Comparison of ENCODE assay signal across 8 cellular contexts in genomic region chr2:38665854-38666577, GRCh38. TPM values are rescaled to one million over a fixed set of nuclear protein-coding genes. Genes with fewer than 3 reads are reported as not detected.
A peak's percentile ranks its signal among the peaks of the same experiment; 100 is the strongest.
DNase-seq lines count a peak whose midpoint lies in the region; ATAC-seq and TF ChIP-seq lines count a peak whose summit lies in the region.

TSS of gene GALM (plus strand) at chr2:38666114. CDS start at chr2:38666162, 48 bp downstream.

- ATAC-seq in GM21576 (IDR thresholded peaks at IDR 0.05; ENCODE audit: unreplicated experiment) (peak; percentile 51), right lobe of liver (peak; percentile 89 to 95 (median 92))

- H3K27ac ChIP-seq in BLaER1 treated with 17β-estradiol and CSF1 and Interleukin-3, amounts not matched to agents 10 nM and 100 nM, result peak within 1 kb of the TSS in 9 of 11 experiments; percentile 50 to 77 (median 69); a peak in 18 of 22 replicates
- H3K27ac ChIP-seq in right lobe of liver, result peak within 1 kb of the TSS; percentile 78 to 95 (median 92)

- peaks cover 23% of the 10 kb centered on the region for H3K36me3 Mint-ChIP-seq in activated CD4-positive, alpha-beta T cell treated with anti-CD3 and anti-CD28 coated beads, Interleukin-2, amount 10 ng/mL, durations not matched to agents 24 days and 14 days (ENCODE audit: low read depth)

- H3K4me2 ChIP-seq in BLaER1 treated with 17β-estradiol and CSF1 and Interleukin-3, amounts not matched to agents 10 nM and 100 nM, result peak within 1 kb of the TSS; percentile 87 to 97 (median 94)

- H3K27me3 ChIP-seq in BLaER1 treated with 17β-estradiol and CSF1 and Interleukin-3, amounts not matched to agents 10 nM and 100 nM, result 0 out of 22 replicates have a peak, but pooled peaks cover 0 to 4% (median 0%) of the 10 kb centered on the region in 11 experiments
- no peaks in the 10 kb centered on the region for H3K27me3 ChIP-seq in right lobe of liver

- no peaks in the 10 kb centered on the region for H3K36me3 ChIP-seq in BLaER1 treated with 17β-estradiol and CSF1 and Interleukin-3, amounts not matched to agents 10 nM and 100 nM
- H3K36me3 ChIP-seq in right lobe of liver, result no peaks in the 10 kb centered on the region

- intact Hi-C loops in activated CD4-positive, alpha-beta T cell treated with anti-CD3 and anti-CD28 coated beads, Interleukin-2, amount 10 ng/mL, durations not matched to agents 24 days and 14 days (cut with micrococcal nuclease), result loop anchor here (2.0 to 5.0 kb wide), 3 partner anchors 35 to 461 kb away; no protein-coding TSS in a partner anchor
- intact Hi-C loops in right lobe of liver (cut with DNase I), result loop anchor here in 1 of 2 donors (10.0 kb wide), 1 partner anchor 51 kb away; no protein-coding TSS in a partner anchor

- H3K27me3 Mint-ChIP-seq in activated CD4-positive, alpha-beta T cell treated with anti-CD3 and anti-CD28 coated beads, Interleukin-2, amount 10 ng/mL, durations not matched to agents 24 days and 14 days, result no peaks in the 10 kb centered on the region

- 0% methylated on average over 19 of the region's 27 CpGs for WGBS in right lobe of liver (ENCODE audit: insufficient coverage, low coverage, low lambda C conversion rate, missing lambda C conversion rate)

- H4K20me1 ChIP-seq in BLaER1 treated with 17β-estradiol and CSF1 and Interleukin-3, amounts not matched to agents 10 nM and 100 nM, result no peaks in the 10 kb centered on the region

- TF ChIP-seq POLR2A in NB4 (IDR thresholded peaks at IDR 0.05; ENCODE audit: extremely low read depth, insufficient read length) (peak; percentile 60), right lobe of liver (IDR thresholded peaks at IDR 0.05) (peak; percentile 90)

- H3K9me3 ChIP-seq in BLaER1 treated with 17β-estradiol and CSF1 and Interleukin-3, amounts not matched to agents 10 nM and 100 nM (replicated peaks in 1 of 11), result no peaks in the 10 kb centered on the region
- no peaks in the 10 kb centered on the region for H3K9me3 ChIP-seq in right lobe of liver

- peak within 1 kb of the TSS; percentile 23 to 80 (median 69); a peak in 19 of 22 replicates for H3K9ac ChIP-seq in BLaER1 treated with 17β-estradiol and CSF1 and Interleukin-3, amounts not matched to agents 10 nM and 100 nM

- peaks cover 19 to 30% (median 26%) of the 10 kb centered on the region in 10 experiments for H3K4me1 ChIP-seq in BLaER1 treated with 17β-estradiol and CSF1 and Interleukin-3, amounts not matched to agents 10 nM and 100 nM
- H3K4me1 ChIP-seq in right lobe of liver, result peaks cover 0 to 31% (median 13%) of the 10 kb centered on the region in 4 donors

- peak within 1 kb of the TSS; percentile 54 to 78 (median 68) for H3K4me3 ChIP-seq in BLaER1 treated with 17β-estradiol and CSF1 and Interleukin-3, amounts not matched to agents 10 nM and 100 nM
- H3K4me3 ChIP-seq in NB4 (ENCODE audit: low read depth, low read length) (peak within 1 kb of the TSS; percentile 84), right lobe of liver (peak within 1 kb of the TSS; percentile 52 to 85 (median 68))

- H3K9me3 Mint-ChIP-seq in activated CD4-positive, alpha-beta T cell treated with anti-CD3 and anti-CD28 coated beads, Interleukin-2, amount 10 ng/mL, durations not matched to agents 24 days and 14 days, result no peaks in the 10 kb centered on the region

- peaks cover 57% of the 10 kb centered on the region for H3K4me1 Mint-ChIP-seq in activated CD4-positive, alpha-beta T cell treated with anti-CD3 and anti-CD28 coated beads, Interleukin-2, amount 10 ng/mL, durations not matched to agents 24 days and 14 days

- DNase-seq in NB4 (ENCODE audit: low read depth) (peak; percentile 97), right lobe of liver (peak; percentile 83 to 91 (median 89)), NK-92 (lab: John Stamatoyannopoulos, UW; ENCODE audit: unreplicated experiment) (no peak)
- peak; percentile 88 for DNase-seq in activated CD4-positive, alpha-beta T cell treated with anti-CD3 and anti-CD28 coated beads, Interleukin-2, amount 10 ng/mL, durations not matched to agents 24 days and 14 days
- DNase-seq in effector CD8-positive, alpha-beta T cell (lab: John Stamatoyannopoulos, UW), result peak; percentile 12
- DNase-seq in stimulated activated CD4-positive, alpha-beta T cell treated with anti-CD3 and anti-CD28 coated beads, TNF-alpha, amount 100 ng/mL, for 48 hours (ENCODE audit: low read depth in 3 of 3), result peak in 2 of 3 donors; percentile 37 to 56

- H3K4me3 Mint-ChIP-seq in activated CD4-positive, alpha-beta T cell treated with anti-CD3 and anti-CD28 coated beads, Interleukin-2, amount 10 ng/mL, durations not matched to agents 24 days and 14 days, result peak within 1 kb of the TSS; percentile 97

- H3K27ac Mint-ChIP-seq in activated CD4-positive, alpha-beta T cell treated with anti-CD3 and anti-CD28 coated beads, Interleukin-2, amount 10 ng/mL, durations not matched to agents 24 days and 14 days, result peak within 1 kb of the TSS; percentile 99

- TF ChIP-seq CTCF in NB4 (IDR thresholded peaks at IDR 0.05; ENCODE audit: low read depth, low read length), result no peak
- TF ChIP-seq CTCF in right lobe of liver (IDR thresholded peaks at IDR 0.05), result no peak

RNA-seq across cellular contexts. Expression of gene GALM, which starts in this region (rescaled TPM):
- total RNA-seq in activated CD4-positive, alpha-beta T cell treated with anti-CD3 and anti-CD28 coated beads, Interleukin-2, amount 10 ng/mL, durations not matched to agents 24 days and 14 days, result 56.0 and 57.4 TPM in 2 replicates
- 10 to 100 TPM; 26.2 to 47.9 (median 36.7) TPM for total RNA-seq in right lobe of liver
